In genomic region chr3:143081844-143082778, GRCh38 we compare ENCODE assay signal across 10 cellular contexts. TPM values are rescaled to one million over a fixed set of nuclear protein-coding genes. Genes with fewer than 3 reads are reported as not detected.
DNase-seq lines count a peak whose midpoint lies in the region; ATAC-seq and TF ChIP-seq lines count a peak whose summit lies in the region.
"Had no signal": no experiment of that assay in that cellular context is flagged by ENCODE, and none has a peak within 500 bp of the region (broad histone marks: within the 10 kb centered on the region; RNA-seq: fewer than 3 reads in every experiment).

No MANE protein-coding gene starts in this region.

- peaks cover 2% of the 10 kb centered on the region for H3K36me3 Mint-ChIP-seq in central memory CD8-positive, alpha-beta T cell (ENCODE audit: insufficient read depth)

- ATAC-seq in GM18508 (IDR thresholded peaks at IDR 0.05; ENCODE audit: insufficient read depth, unreplicated experiment) (peak; percentile 73), GM21447 (IDR thresholded peaks at IDR 0.05; ENCODE audit: unreplicated experiment) (peak; percentile 82), HG03460 (IDR thresholded peaks at IDR 0.05; ENCODE audit: unreplicated experiment) (peak; percentile 79)
- no peak for ATAC-seq in central memory CD8-positive, alpha-beta T cell (replicated peaks; ENCODE audit: extremely low read depth, poor library complexity, severe bottlenecking)
- ATAC-seq: HCT116 had no signal

- H3K27ac ChIP-seq in tibial artery (no peak overlapping the region), mammary epithelial cell (ENCODE audit: insufficient read depth, low read depth, low read length) (no peak overlapping the region)
- H3K27ac ChIP-seq in effector memory CD4-positive, alpha-beta T cell (ENCODE audit: insufficient read depth, low read length, poor library complexity, severe bottlenecking), result no peak overlapping the region

- no peak overlapping the region for H3K4me2 ChIP-seq in mammary epithelial cell (ENCODE audit: insufficient read depth, low read depth, low read length)

- no peaks in the 10 kb centered on the region for H3K9me3 ChIP-seq in tibial artery
- H3K9me3 ChIP-seq in mammary epithelial cell (replicated peaks; ENCODE audit: insufficient read depth, low read length), result no peaks in the 10 kb centered on the region
- H3K9me3 ChIP-seq in effector memory CD4-positive, alpha-beta T cell (ENCODE audit: control insufficient read depth, low read length), result no peaks in the 10 kb centered on the region

- intact Hi-C loops in tibial artery (cut with DNase I; ENCODE audit: low total_unique reads), result no loop called here
- intact Hi-C loops in mammary epithelial cell (cut with micrococcal nuclease), result no loop called here

- dilution Hi-C loops in mammary epithelial cell (cut with HindIII; ENCODE audit: low sequenced_read_pairs), result no loop called here

- peaks cover 0 to 7% of the 10 kb centered on the region in 2 donors for H3K27me3 ChIP-seq in tibial artery
- H3K27me3 ChIP-seq in mammary epithelial cell (ENCODE audit: insufficient read depth, low read length), result no peaks in the 10 kb centered on the region
- no peaks in the 10 kb centered on the region for H3K27me3 ChIP-seq in effector memory CD4-positive, alpha-beta T cell (replicated peaks; ENCODE audit: control insufficient read depth, insufficient read depth, low read length, poor library complexity, severe bottlenecking)

- no peak overlapping the region for H3K9ac ChIP-seq in mammary epithelial cell (ENCODE audit: insufficient read depth, low read length)

- H3K4me3 ChIP-seq in tibial artery (no peak overlapping the region), foreskin fibroblast (ENCODE audit: low read depth in 1 of 2, low read length in 2 of 2) (no peak overlapping the region), mammary epithelial cell (replicated peaks in 1 of 3; ENCODE audit: insufficient read depth in 1 of 3, low read depth in 2 of 3, low read length in 3 of 3) (no peak overlapping the region)
- no peak overlapping the region for H3K4me3 ChIP-seq in effector memory CD4-positive, alpha-beta T cell (ENCODE audit: insufficient read depth, low read depth, low read length, poor library complexity, severe bottlenecking)

- DNase-seq in central memory CD8-positive, alpha-beta T cell (ENCODE audit: low spot score in 2 of 2), result no peak
- DNase-seq in tibial artery (no peak), foreskin fibroblast (no peak), mammary epithelial cell (no peak)
- no peak for DNase-seq in effector memory CD4-positive, alpha-beta T cell
- DNase-seq: substantia nigra had no signal

- peak overlapping the region; percentile 40 for H3K4me3 Mint-ChIP-seq in central memory CD8-positive, alpha-beta T cell

- H3K4me1 ChIP-seq in tibial artery (no peaks in the 10 kb centered on the region), mammary epithelial cell (ENCODE audit: insufficient read depth, low read length) (peaks cover 2% of the 10 kb centered on the region)
- no peaks in the 10 kb centered on the region for H3K4me1 ChIP-seq in effector memory CD4-positive, alpha-beta T cell (ENCODE audit: control insufficient read depth, insufficient read depth, low read length, poor library complexity, severe bottlenecking)

- H3K36me3 ChIP-seq in tibial artery, result no peaks in the 10 kb centered on the region
- H3K36me3 ChIP-seq in mammary epithelial cell (ENCODE audit: insufficient read depth, low read length), result no peaks in the 10 kb centered on the region
- no peaks in the 10 kb centered on the region for H3K36me3 ChIP-seq in effector memory CD4-positive, alpha-beta T cell (ENCODE audit: control insufficient read depth, insufficient read depth, low read length)

- H3K9me3 Mint-ChIP-seq in central memory CD8-positive, alpha-beta T cell, result no peaks in the 10 kb centered on the region

- H3K4me1 Mint-ChIP-seq in central memory CD8-positive, alpha-beta T cell, result peaks cover 10% of the 10 kb centered on the region

- no peak overlapping the region for H2AFZ ChIP-seq in mammary epithelial cell (ENCODE audit: low read depth, low read length)

- CTCF ChIA-PET in mammary epithelial cell (lab: Charles Lee; ENCODE audit: low non-redundant PET), result no interaction called here

- no TSS peak for BruUV-seq in mammary epithelial cell (replicated peaks; lab: Mats Ljungman, UMichigan)

- no peak overlapping the region for H3K27ac Mint-ChIP-seq in central memory CD8-positive, alpha-beta T cell (ENCODE audit: low read depth)

- no peak for TF ChIP-seq CTCF in tibial artery (IDR thresholded peaks at IDR 0.05)
- TF ChIP-seq CTCF in foreskin fibroblast (IDR thresholded peaks at IDR 0.05; ENCODE audit: low read depth, low read length), result no peak
- no peak for TF ChIP-seq CTCF in mammary epithelial cell (conservative IDR thresholded peaks at IDR 0.05 in 1 of 2, IDR thresholded peaks at IDR 0.05 in 1 of 2; ENCODE audit: extremely low read depth in 1 of 2, insufficient read depth in 1 of 2, low read depth in 1 of 2, low read length in 2 of 2)

- H3K27me3 Mint-ChIP-seq in central memory CD8-positive, alpha-beta T cell, result peaks cover 38% of the 10 kb centered on the region

- in situ Hi-C loops in mammary epithelial cell (cut with MboI; ENCODE audit: low sequenced_read_pairs in 2 of 2), result no loop called here

- WGBS in mammary epithelial cell (ENCODE audit: low coverage, missing lambda C conversion rate), result 85% methylated on average over 19 of the region's 19 CpGs

- no peaks in the 10 kb centered on the region for H4K20me1 ChIP-seq in mammary epithelial cell (ENCODE audit: insufficient read depth, low read length)

- no peaks in the 10 kb centered on the region for H3K79me2 ChIP-seq in mammary epithelial cell (ENCODE audit: insufficient read depth, low read length)

RNA-seq across cellular contexts. Expression of gene CHST2, which starts 37.5 kb away (rescaled TPM):
- total RNA-seq in mammary epithelial cell, result 10 to 100 TPM; 12.4 to 17.0 TPM
- polyA plus RNA-seq in mammary epithelial cell, result 2.9 TPM
- polyA minus RNA-seq in mammary epithelial cell, result 0.26 TPM
